Comparison of ENCODE assay signal across 8 cellular contexts in genomic region chr19:18118420-18119242, GRCh38. TPM values are rescaled to one million over a fixed set of nuclear protein-coding genes. Genes with fewer than 3 reads are reported as not detected.
A peak's percentile ranks its signal among the peaks of the same experiment; 100 is the strongest.
DNase-seq lines count a peak whose midpoint lies in the region; ATAC-seq, FAIRE-seq and TF ChIP-seq lines count a peak whose summit lies in the region.

No MANE protein-coding gene starts in this region.

- H3K4me2 ChIP-seq in A549, result peak overlapping the region; percentile 96

- H3K27ac ChIP-seq in A549, result peak overlapping the region; percentile 76 to 84
- H3K27ac ChIP-seq in HUES6 (ENCODE audit: low read depth, low read length), result peak overlapping the region; percentile 56; the same call in 1 of the 2 replicates
- peak overlapping the region; percentile 67 to 69 for H3K27ac ChIP-seq in breast epithelium

- DNase-seq in A549 (ENCODE audit: low read depth in 1 of 2, low spot score in 1 of 2), result no peak
- no peak for DNase-seq in breast epithelium (ENCODE audit: low spot score in 2 of 2)
- peak; percentile 17 for DNase-seq in midbrain (lab: John Stamatoyannopoulos, UW)
- DNase-seq in germinal center (ENCODE audit: low spot score), result no peak
- no peak for DNase-seq in NK-92 treated with Interleukin-12 subunit alpha and Interleukin-12 subunit beta, amount 100 ng/mL, for 24 hours (lab: John Stamatoyannopoulos, UW)
- no peak for DNase-seq in DMS153 treated with DMSO at 0.1 percent for 48 hours (lab: John Stamatoyannopoulos, UW; ENCODE audit: unreplicated experiment)

- no peaks in the 10 kb centered on the region for H3K9me3 ChIP-seq in A549
- no peaks in the 10 kb centered on the region for H3K9me3 ChIP-seq in HUES6 (ENCODE audit: control insufficient read depth, insufficient read depth, low read depth, low read length)
- no peaks in the 10 kb centered on the region for H3K9me3 ChIP-seq in breast epithelium

- peak overlapping the region; percentile 74 for H3K9ac ChIP-seq in HUES6 (ENCODE audit: low read length)

- no peak for FAIRE-seq in A549 (lab: Jason Lieb, UNC)

- H3K27me3 ChIP-seq in HUES6 (ENCODE audit: control insufficient read depth, insufficient read depth, low read length), result no peaks in the 10 kb centered on the region; the same call in 1 of the 2 replicates
- H3K27me3 ChIP-seq in breast epithelium, result no peaks in the 10 kb centered on the region

- no peak for TF ChIP-seq CTCF in A549 (IDR thresholded peaks at IDR 0.05)
- no peak for TF ChIP-seq CTCF in breast epithelium (IDR thresholded peaks at IDR 0.05)

- TF ChIP-seq RAD21 in A549 (conservative IDR thresholded peaks at IDR 0.05 in 1 of 2, IDR thresholded peaks at IDR 0.05 in 1 of 2), result no peak

- H3K36me3 ChIP-seq in HUES6 (ENCODE audit: control insufficient read depth, insufficient read depth, low read length), result peaks cover 9% of the 10 kb centered on the region
- H3K36me3 ChIP-seq in breast epithelium, result no peaks in the 10 kb centered on the region

- 48% methylated on average over 9 of the region's 19 CpGs for WGBS in A549 (ENCODE audit: missing lambda C conversion rate)

- no peak for ATAC-seq in A549
- no peak for ATAC-seq in GM19328 (IDR thresholded peaks at IDR 0.05; ENCODE audit: unreplicated experiment)

- POLR2A ChIA-PET in A549 (lab: Yijun Ruan, JAX), result interaction anchor here (0.5 kb wide), 1 partner anchor 12 kb away, joined by 12 read pairs; no protein-coding TSS in a partner anchor

- no peak for TF ChIP-seq EP300 in A549 (IDR thresholded peaks at IDR 0.05)

- H3K4me3 ChIP-seq in A549 (peak overlapping the region; percentile 71), HUES6 (ENCODE audit: low read depth, low read length) (peak overlapping the region; percentile 72), breast epithelium (peak overlapping the region; percentile 75 to 80 (median 78))

- H3K4me1 ChIP-seq in A549 (0 out of 3 replicates have a peak, but pooled peaks cover 8% of the 10 kb centered on the region), HUES6 (ENCODE audit: control insufficient read depth, insufficient read depth, low read length) (peaks cover 20% of the 10 kb centered on the region), breast epithelium (peaks cover 0 to 8% of the 10 kb centered on the region in 2 donors)

- CTCF ChIA-PET in A549 (lab: Yijun Ruan, JAX), result interaction anchor here (1.1 to 2.1 kb wide), 4 partner anchors 34 to 100 kb away, joined by 3 to 4 read pairs (median 4); partner anchors contain the start of gene PIK3R2

- TF ChIP-seq POLR2A in A549 (IDR thresholded peaks at IDR 0.05; ENCODE audit: low read length) (no peak), breast epithelium (IDR thresholded peaks at IDR 0.05) (no peak)

- intact Hi-C loops in breast epithelium (cut with DNase I; ENCODE audit: low total_unique reads), result loop anchor here (1.0 to 10.0 kb wide), 2 partner anchors 23 to 46 kb away; no protein-coding TSS in a partner anchor

TF ChIP-seq in A549, 52 proteins besides CTCF, POLR2A, EP300 and RAD21:
- TF ChIP-seq MYC (IDR thresholded peaks at IDR 0.05; ENCODE audit: borderline replicate concordance, low read length) (no peak), SREBF2 (IDR thresholded peaks at IDR 0.05) (no peak), KDM1A (IDR thresholded peaks at IDR 0.05; ENCODE audit: low read depth) (peak; percentile 83; the same call in 1 of the 2 replicates), MAX (IDR thresholded peaks at IDR 0.05) (no peak), MAFK (IDR thresholded peaks at IDR 0.05; ENCODE audit: partially characterized antibody) (no peak)

RNA-seq across cellular contexts. Expression of gene MAST3, which starts 21.1 kb away (rescaled TPM):
- polyA plus RNA-seq in A549 (2011; rRNA removed) (1.3 and 1.9 TPM in 2 replicates), A549 (2017; fragmentation: RNase III; extraction: RNeasy Plus Mini Kit Qiagen cat#74134 plus additional on column Dnase treatment) (2.0 to 2.5 TPM (median 2.0 TPM) in 3 replicates)
- polyA plus RNA-seq in A549 (2012; cell fraction: cytosol; rRNA removed), result 1.7 and 2.2 TPM in 2 replicates
- 6.2 TPM in 2 replicates for polyA plus RNA-seq in A549 (2012; cell fraction: nucleus; rRNA removed)
- 3.4 and 3.5 TPM in 2 replicates for polyA minus RNA-seq in A549 (2011; rRNA and poly(A)+ RNA removed)
- 1 to 10 TPM; 5.6 to 8.5 (median 6.2) TPM for total RNA-seq in breast epithelium

RNA-seq across cellular contexts. Expression of gene IL12RB1, which starts 31.9 kb away (rescaled TPM):
- polyA plus RNA-seq in A549 (2011; rRNA removed), result not detected in 2 replicates
- polyA plus RNA-seq in A549 (2012; cell fraction: cytosol; rRNA removed), result not detected in 2 replicates
- not detected in 2 replicates for polyA plus RNA-seq in A549 (2012; cell fraction: nucleus; rRNA removed)
- polyA plus RNA-seq in A549 (2017; fragmentation: RNase III; extraction: RNeasy Plus Mini Kit Qiagen cat#74134 plus additional on column Dnase treatment), result not detected in 3 replicates
- not detected in 2 replicates for polyA minus RNA-seq in A549 (2011; rRNA and poly(A)+ RNA removed)
- total RNA-seq in breast epithelium, result 1 to 10 TPM in 2 of 3 donors, under 1 TPM in 1; 0.98 to 2.1 (median 1.6) TPM

RNA-seq across cellular contexts. Expression of gene PIK3R2, which starts 34.3 kb away (rescaled TPM):
- polyA plus RNA-seq in A549 (2011; rRNA removed) (5.3 and 6.7 TPM in 2 replicates), A549 (2017; fragmentation: RNase III; extraction: RNeasy Plus Mini Kit Qiagen cat#74134 plus additional on column Dnase treatment) (8.3 to 12.4 TPM (median 9.3 TPM) in 3 replicates)
- 8.3 and 12.6 TPM in 2 replicates for polyA plus RNA-seq in A549 (2012; cell fraction: cytosol; rRNA removed)
- polyA plus RNA-seq in A549 (2012; cell fraction: nucleus; rRNA removed), result 13.9 and 20.4 TPM in 2 replicates
- 4.8 and 7.7 TPM in 2 replicates for polyA minus RNA-seq in A549 (2011; rRNA and poly(A)+ RNA removed)
- total RNA-seq in breast epithelium, result 10 to 100 TPM in 1 of 3 donors, 1 to 10 TPM in 2; 8.6 to 12.1 (median 8.8) TPM

RNA-seq across cellular contexts. Expression of gene IFI30, which starts 55.0 kb away (rescaled TPM):
- polyA plus RNA-seq in A549 (2011; rRNA removed) (11.2 and 12.3 TPM in 2 replicates), A549 (2017; fragmentation: RNase III; extraction: RNeasy Plus Mini Kit Qiagen cat#74134 plus additional on column Dnase treatment) (13.5 to 19.8 TPM (median 16.8 TPM) in 3 replicates)
- polyA plus RNA-seq in A549 (2012; cell fraction: cytosol; rRNA removed), result 18.6 and 19.4 TPM in 2 replicates
- polyA plus RNA-seq in A549 (2012; cell fraction: nucleus; rRNA removed), result 25.4 and 27.4 TPM in 2 replicates
- polyA minus RNA-seq in A549 (2011; rRNA and poly(A)+ RNA removed), result 11.9 and 12.8 TPM in 2 replicates
- total RNA-seq in breast epithelium, result 100 to 1,000 TPM in 1 of 3 donors, 10 to 100 TPM in 2; 50.1 to 103 (median 91.6) TPM
